11 cellular contexts compared by ENCODE assay signal in genomic region chr6:130613176-130613575, GRCh38.
"Had no signal": no experiment of that assay in that cellular context is flagged by ENCODE, and none has a peak within 500 bp of the region (broad histone marks: within the 10 kb centered on the region; RNA-seq: fewer than 3 reads in every experiment).

No MANE protein-coding gene starts in this region.

- H3K9me3 Mint-ChIP-seq: GM23338, H9, HFFc6 had no signal

- H3K36me3 ChIP-seq: HAP-1 had no signal

- H3K4me1 ChIP-seq: HAP-1 had no signal

- H3K27ac ChIP-seq: GM23248 had no signal

- H3K4me3 ChIP-seq: GM23248, GM23338, HAP-1 had no signal

- ATAC-seq: GM23338, HCT116 had no signal

- H3K9ac ChIP-seq: GM23248 had no signal

- H3K4me3 Mint-ChIP-seq: GM23338, H9, HFFc6 had no signal

- DNase-seq: GM23248, GOT3, H7, H9, HCEC 1CT, HFFc6 had no signal

- H3K4me2 ChIP-seq: GM23338 had no signal

- H2AFZ ChIP-seq: GM23248, GM23338 had no signal

- FAIRE-seq: H1, H54 had no signal

- H3K27ac Mint-ChIP-seq: GM23338, H9, HFFc6 had no signal

- H3K9me3 ChIP-seq: HAP-1 had no signal
